Comparison of ENCODE assay signal across 8 cellular contexts in the genomic region with DNA sequence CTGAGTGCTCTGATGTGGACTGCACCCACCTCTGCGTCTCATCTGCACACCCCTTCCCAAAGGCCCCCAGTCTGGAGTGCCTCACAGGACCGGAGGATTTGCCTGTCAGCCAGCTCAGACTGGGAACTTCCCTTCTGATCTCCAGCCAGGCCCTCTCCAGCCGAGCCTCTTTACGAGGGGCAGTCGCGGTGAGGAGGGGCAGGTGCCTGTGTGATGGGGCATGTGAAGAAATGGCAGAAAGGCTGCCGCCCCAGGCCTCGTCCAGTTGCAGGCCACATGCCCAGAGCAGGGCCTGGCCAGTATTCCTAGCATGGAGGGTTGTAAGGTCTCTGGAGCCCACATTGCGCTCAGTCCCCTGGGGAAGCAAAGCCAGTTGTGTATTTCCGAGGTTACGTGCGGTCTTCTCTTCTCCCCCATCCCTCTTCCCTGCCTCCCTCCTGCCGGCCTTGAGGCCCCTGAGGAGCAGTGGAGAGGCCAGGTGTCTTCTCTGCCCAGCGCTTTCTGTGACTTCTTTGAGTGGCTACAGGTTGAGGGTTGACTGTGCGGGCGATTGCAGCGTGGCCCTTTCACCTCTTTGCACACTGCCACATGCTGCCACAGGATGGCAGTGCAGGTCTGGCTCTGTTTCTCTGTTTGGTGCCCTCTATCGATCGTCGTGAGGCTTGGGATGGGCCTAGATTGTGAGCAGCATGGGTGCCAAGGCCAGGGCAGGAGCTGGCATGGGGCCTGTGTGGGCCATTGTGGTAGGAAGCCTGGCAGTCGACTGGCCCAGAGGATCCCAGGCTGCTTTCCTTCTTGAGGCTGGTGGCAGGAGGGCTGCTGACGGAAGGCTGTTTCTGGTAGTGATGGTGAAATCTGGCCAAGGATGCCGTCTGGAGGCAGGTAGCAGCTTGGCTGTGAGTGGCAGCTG. TPM values are rescaled to one million over a fixed set of nuclear protein-coding genes. Genes with fewer than 3 reads are reported as not detected.
A peak's percentile ranks its signal among the peaks of the same experiment; 100 is the strongest.
DNase-seq lines count a peak whose midpoint lies in the region; ATAC-seq, FAIRE-seq and TF ChIP-seq lines count a peak whose summit lies in the region.

No MANE protein-coding gene starts in this region.

- peak; percentile 94 for TF ChIP-seq CTCF in CD8-positive, alpha-beta T cell (IDR thresholded peaks at IDR 0.05)
- peak; percentile 92 for TF ChIP-seq CTCF in HepG2 (CRISPR knock-in tag; IDR thresholded peaks at IDR 0.05)

- no peak overlapping the region for H3K4me3 ChIP-seq in CD8-positive, alpha-beta T cell (ENCODE audit: low read depth, low read length)
- no peak overlapping the region for H3K4me3 ChIP-seq in HepG2 (replicated peaks in 1 of 3; ENCODE audit: insufficient read depth in 1 of 3, low read depth in 2 of 3, low read length in 3 of 3)

- H3K27ac ChIP-seq in CD8-positive, alpha-beta T cell (ENCODE audit: low read depth, low read length): no peak overlapping the region
- no peak overlapping the region for H3K27ac ChIP-seq in HepG2 (ENCODE audit: extremely low read length, insufficient read depth, low read length)

- TF ChIP-seq RAD21 in HepG2 (CRISPR knock-in tag; IDR thresholded peaks at IDR 0.05): peak; percentile 87

- peak overlapping the region; percentile 2 for H3K27ac Mint-ChIP-seq in CD8-positive, alpha-beta T cell

- ATAC-seq in CD8-positive, alpha-beta T cell: peak; percentile 92
- ATAC-seq in GM21529 (IDR thresholded peaks at IDR 0.05; ENCODE audit: unreplicated experiment) (peak; percentile 54), HepG2 (peak; percentile 79), HG03097 (IDR thresholded peaks at IDR 0.05; ENCODE audit: low FRiP score, unreplicated experiment) (no peak)

- peaks cover 48% of the 10 kb centered on the region for H3K79me2 ChIP-seq in HepG2 (ENCODE audit: insufficient read depth, low read length)

- peak; percentile 78 for FAIRE-seq in HepG2 (lab: Jason Lieb, UNC)

- DNase-seq in CD8-positive, alpha-beta T cell: peak; percentile 44 to 80 (median 71)
- DNase-seq in NCI-H2196 treated with DMSO at 0.1 percent for 48 hours (lab: John Stamatoyannopoulos, UW; ENCODE audit: unreplicated experiment) (peak; percentile 45), cerebellum (ENCODE audit: low spot score) (peak; percentile 88), HepG2 (ENCODE audit: low spot score) (peak; percentile 79)
- peak; percentile 55 for DNase-seq in activated CD4-positive, alpha-beta T cell treated with anti-CD3 and anti-CD28 coated beads for 1 hour
- peak; percentile 40 to 58 (median 46) for DNase-seq in stimulated activated CD4-positive, alpha-beta T cell treated with anti-CD3 and anti-CD28 coated beads, TNF-alpha, amount 100 ng/mL, for 4 hours (ENCODE audit: low read depth in 3 of 3)

- H3K9ac ChIP-seq in HepG2 (ENCODE audit: insufficient read depth, low read depth, low read length): no peak overlapping the region

- no peak overlapping the region for H2AFZ ChIP-seq in HepG2 (ENCODE audit: low read length)

- no peak for TF ChIP-seq POLR2A in HepG2 (IDR thresholded peaks at IDR 0.05; ENCODE audit: insufficient read depth in 1 of 2, low read depth in 2 of 2, low read length in 2 of 2)

- no peak overlapping the region for H3K4me2 ChIP-seq in HepG2 (ENCODE audit: low read depth, low read length)

- peaks cover 43% of the 10 kb centered on the region for H3K4me1 ChIP-seq in CD8-positive, alpha-beta T cell (ENCODE audit: insufficient read depth, low read length)
- H3K4me1 ChIP-seq in HepG2 (ENCODE audit: insufficient read depth, low read length): peaks cover 28% of the 10 kb centered on the region

- no TSS peak for BruUV-seq in HepG2 (replicated peaks; lab: Mats Ljungman, UMichigan)

- H4K20me1 ChIP-seq in HepG2 (ENCODE audit: insufficient read depth, low read length): peaks cover 58% of the 10 kb centered on the region

- CTCF ChIA-PET in CD8-positive, alpha-beta T cell (lab: Charles Lee): interaction anchor here (0.6 to 29.3 kb wide), 13 partner anchors 10 to 328 kb away, joined by 3 to 730 read pairs (median 4); a partner anchor contains a TSS
- CTCF ChIA-PET in HepG2 (lab: Yijun Ruan, JAX; ENCODE audit: low intra/inter-chr PET ratio, low total read pairs): interaction anchor here (1.1 to 2.6 kb wide), 5 partner anchors 11 to 248 kb away, joined by 3 to 19 read pairs (median 7); no protein-coding TSS in a partner anchor

- peaks cover 63% of the 10 kb centered on the region for H3K4me1 Mint-ChIP-seq in CD8-positive, alpha-beta T cell (ENCODE audit: low read depth)

- intact Hi-C loops in CD8-positive, alpha-beta T cell (cut with DNase I, micrococcal nuclease): loop anchor here (1.0 kb wide), 1 partner anchor 11 kb away; no protein-coding TSS in a partner anchor
- intact Hi-C loops in HepG2 (cut with micrococcal nuclease; ENCODE audit: unreplicated experiment): no loop called here

- no peak for TF ChIP-seq EP300 in HepG2 (IDR thresholded peaks at IDR 0.05; ENCODE audit: low read depth in 2 of 2, low read length in 2 of 2)
- TF ChIP-seq EP300 in HepG2 (CRISPR knock-in tag; IDR thresholded peaks at IDR 0.05; ENCODE audit: borderline replicate concordance): no peak

- peaks cover 69% of the 10 kb centered on the region for H3K36me3 ChIP-seq in CD8-positive, alpha-beta T cell (ENCODE audit: insufficient read depth, low read length)
- H3K36me3 ChIP-seq in HepG2 (replicated peaks in 1 of 2; ENCODE audit: control insufficient read depth in 1 of 2, insufficient read depth in 2 of 2, low read length in 2 of 2): peaks cover 44 to 68% of the 10 kb centered on the region in 2 experiments

- WGBS in HepG2 (ENCODE audit: low lambda C conversion rate): 68% methylated on average over 10 of the region's 23 CpGs

- H3K27me3 Mint-ChIP-seq in CD8-positive, alpha-beta T cell (ENCODE audit: low read depth): no peaks in the 10 kb centered on the region

- H3K36me3 Mint-ChIP-seq in CD8-positive, alpha-beta T cell: peaks cover 87% of the 10 kb centered on the region

- H3K9me3 ChIP-seq in CD8-positive, alpha-beta T cell (ENCODE audit: low read length): no peaks in the 10 kb centered on the region
- H3K9me3 ChIP-seq in HepG2 (ENCODE audit: low read length): no peaks in the 10 kb centered on the region

- in situ Hi-C loops in HepG2 (cut with HindIII; ENCODE audit: extremely low pct_ligation_motif_present, low pct_unique_long_range_greater_than_20kb): loop anchor here (5.0 kb wide), 1 partner anchor 249 kb away; no protein-coding TSS in a partner anchor

- no peaks in the 10 kb centered on the region for H3K27me3 ChIP-seq in CD8-positive, alpha-beta T cell (ENCODE audit: insufficient read depth, low read length)
- no peaks in the 10 kb centered on the region; a peak in 1 of 5 replicates for H3K27me3 ChIP-seq in HepG2 (ENCODE audit: control insufficient read depth in 1 of 2, insufficient read depth in 2 of 2, low read length in 2 of 2)

- H3K4me3 Mint-ChIP-seq in CD8-positive, alpha-beta T cell: no peak overlapping the region

- no peaks in the 10 kb centered on the region for H3K9me3 Mint-ChIP-seq in CD8-positive, alpha-beta T cell

- POLR2A ChIA-PET in CD8-positive, alpha-beta T cell (lab: Charles Lee): interaction anchor here (0.5 to 1.7 kb wide), 3 partner anchors 9 to 25 kb away, joined by 3 to 8 read pairs (median 4); no protein-coding TSS in a partner anchor
- POLR2A ChIA-PET in HepG2 (lab: Yijun Ruan, JAX): interaction anchor here (0.7 kb wide), 1 partner anchor 150 kb away, joined by 3 read pairs; no protein-coding TSS in a partner anchor

TF ChIP-seq in HepG2, 621 proteins besides CTCF, POLR2A, EP300 and RAD21 (continues in another document):
- TF ChIP-seq, protein P1, sequence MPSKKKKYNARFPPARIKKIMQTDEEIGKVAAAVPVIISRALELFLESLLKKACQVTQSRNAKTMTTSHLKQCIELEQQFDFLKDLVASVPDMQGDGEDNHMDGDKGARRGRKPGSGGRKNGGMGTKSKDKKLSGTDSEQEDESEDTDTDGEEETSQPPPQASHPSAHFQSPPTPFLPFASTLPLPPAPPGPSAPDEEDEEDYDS (CRISPR knock-in tag; IDR thresholded peaks at IDR 0.05): peak; percentile 40; the same call in 1 of the 2 replicates
- TF ChIP-seq SMAD3 (CRISPR knock-in tag; IDR thresholded peaks at IDR 0.05) (no peak), STAG1 (CRISPR knock-in tag; IDR thresholded peaks at IDR 0.05) (peak; percentile 84), ZNF567 (CRISPR knock-in tag; IDR thresholded peaks at IDR 0.05; ENCODE audit: borderline replicate concordance) (0 out of 2 replicates have a peak, but pooled peaks have one; percentile 21), CBFB (CRISPR knock-in tag; IDR thresholded peaks at IDR 0.05) (0 out of 2 replicates have a peak, but pooled peaks have one; percentile 43), JUN (CRISPR knock-in tag; IDR thresholded peaks at IDR 0.05) (no peak)

RNA-seq across cellular contexts. Expression of a gene that starts 5.3 kb away (rescaled TPM):
- 100 to 1,000 TPM; 246 to 262 TPM for total RNA-seq in CD8-positive, alpha-beta T cell
- total RNA-seq in cerebellum (37.6 TPM), HepG2 (2016; rRNA removed; fragmentation: Illumina TruSeq; extraction: Trizol) (31.4 and 41.5 TPM in 2 replicates)
- total RNA-seq in HepG2 (2016; cell fraction: cytosol; rRNA removed; fragmentation: Illumina TruSeq; extraction: Trizol; ENCODE audit: low read depth): 21.2 TPM in 2 replicates
- total RNA-seq in HepG2 (2016; cell fraction: insoluble cytoplasmic fraction; rRNA removed; fragmentation: Illumina TruSeq; extraction: Trizol): 29.0 and 39.7 TPM in 2 replicates
- 19.8 and 21.9 TPM in 2 replicates for total RNA-seq in HepG2 (2016; cell fraction: membrane; rRNA removed; fragmentation: Illumina TruSeq; extraction: Trizol)
- total RNA-seq in HepG2 (2016; cell fraction: nucleus; rRNA removed; fragmentation: Illumina TruSeq; extraction: Trizol): 49.0 and 49.2 TPM in 2 replicates
- 82.0 and 89.1 TPM in 2 replicates for polyA plus RNA-seq in HepG2 (2011; rRNA removed)
- 59.3 and 68.4 TPM in 2 replicates for polyA plus RNA-seq in HepG2 (2011; cell fraction: cytosol; rRNA removed)
- 264 and 302 TPM in 2 replicates for polyA plus RNA-seq in HepG2 (2011; cell fraction: nucleus; rRNA removed)
- 34.0 and 40.7 TPM in 2 replicates for polyA plus RNA-seq in HepG2 (2012)
- polyA plus RNA-seq in HepG2 (2016; cell fraction: cytosol; fragmentation: Illumina TruSeq; extraction: Trizol; ENCODE audit: low read depth): 8.0 and 8.4 TPM in 2 replicates
- 33.8 and 35.7 TPM in 2 replicates for polyA plus RNA-seq in HepG2 (2016; cell fraction: insoluble cytoplasmic fraction; fragmentation: Illumina TruSeq; extraction: Trizol; ENCODE audit: low read depth)
- 11.6 and 14.5 TPM in 2 replicates for polyA plus RNA-seq in HepG2 (2016; cell fraction: membrane; fragmentation: Illumina TruSeq; extraction: Trizol; ENCODE audit: low read depth)
- 101 and 109 TPM in 2 replicates for polyA plus RNA-seq in HepG2 (2016; cell fraction: nucleus; fragmentation: Illumina TruSeq; extraction: Trizol; ENCODE audit: insufficient read depth, low read depth)
- polyA minus RNA-seq in HepG2 (2011; rRNA and poly(A)+ RNA removed; ENCODE audit: low replicate concordance): 181 and 249 TPM in 2 replicates
- polyA minus RNA-seq in HepG2 (2011; cell fraction: cytosol; rRNA and poly(A)+ RNA removed): 23.0 and 27.8 TPM in 2 replicates
- polyA minus RNA-seq in HepG2 (2011; cell fraction: nucleus; rRNA and poly(A)+ RNA removed): 142 and 155 TPM in 2 replicates
